11 cellular contexts compared by ENCODE assay signal in the genomic region with DNA sequence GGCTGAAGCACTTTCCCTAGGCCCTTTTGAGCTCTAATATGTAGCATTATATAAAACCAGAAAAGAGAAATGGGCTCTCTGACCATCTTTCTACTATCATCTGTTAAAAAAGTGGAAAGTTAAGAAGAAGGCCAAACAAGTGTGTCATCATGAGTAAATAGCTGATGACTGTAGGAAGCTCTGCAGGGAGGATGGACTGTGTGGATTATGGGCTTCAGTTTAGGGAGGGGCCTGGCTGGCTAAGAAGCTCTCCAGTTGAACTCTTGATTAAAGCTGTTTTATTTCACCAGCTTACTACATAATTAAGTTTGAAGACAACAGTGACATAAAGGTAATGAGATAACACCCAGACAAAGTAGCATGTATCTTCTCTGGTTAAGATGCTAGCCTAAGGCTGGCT. TPM values are rescaled to one million over a fixed set of nuclear protein-coding genes. Genes with fewer than 3 reads are reported as not detected.
DNase-seq lines count a peak whose midpoint lies in the region; ATAC-seq and TF ChIP-seq lines count a peak whose summit lies in the region.
"Had no signal": no experiment of that assay in that cellular context is flagged by ENCODE, and none has a peak within 500 bp of the region (broad histone marks: within the 10 kb centered on the region; RNA-seq: fewer than 3 reads in every experiment).

No MANE protein-coding gene starts in this region.

- H3K4me3 Mint-ChIP-seq in T-helper 17 cell (no peak overlapping the region), type B pancreatic cell (no peak overlapping the region)

- peaks cover 8 to 35% of the 10 kb centered on the region in 2 donors for H3K36me3 Mint-ChIP-seq in activated naive CD4-positive, alpha-beta T cell treated with anti-CD3 and anti-CD28 coated beads, Interleukin-2, amount 50 U/mL, for 72 hours
- H3K36me3 Mint-ChIP-seq in T-helper 17 cell (ENCODE audit: low read depth) (peaks cover 3% of the 10 kb centered on the region), type B pancreatic cell (peaks cover 51% of the 10 kb centered on the region)

- no peak for DNase-seq in activated naive CD4-positive, alpha-beta T cell treated with anti-CD3 and anti-CD28 coated beads, Interleukin-2, amount 50 U/mL, for 72 hours (ENCODE audit: low spot score in 2 of 2)
- DNase-seq in activated naive CD4-positive, alpha-beta T cell treated with Interleukin-2 at 50 U/mL for 16 hours, result no peak
- DNase-seq in T-helper 17 cell, result no peak
- peak; percentile 55 for DNase-seq in fibroblast of villous mesenchyme (ENCODE audit: low read depth)
- no peak for DNase-seq in type B pancreatic cell (ENCODE audit: extremely low spot score, unreplicated experiment)
- DNase-seq in RPMI8226, result no peak
- no peak for DNase-seq in NCI-H1436 (lab: John Stamatoyannopoulos, UW)
- DNase-seq: NCI-H2081; stimulated activated CD4-positive, alpha-beta T cell treated with anti-CD3 and anti-CD28 coated beads, Interleukin-12 subunit alpha, Interleukin-12 subunit beta, amount 100 ng/mL, for 4 hours; stimulated activated naive CD4-positive, alpha-beta T cell treated with Interleukin-2 at 50 U/mL for 16 hours had no signal

- H3K4me3 ChIP-seq in fibroblast of villous mesenchyme (ENCODE audit: low read depth, low read length), result no peak overlapping the region

- no peaks in the 10 kb centered on the region for H3K9me3 Mint-ChIP-seq in activated naive CD4-positive, alpha-beta T cell treated with anti-CD3 and anti-CD28 coated beads, Interleukin-2, amount 50 U/mL, for 72 hours
- no peaks in the 10 kb centered on the region for H3K9me3 Mint-ChIP-seq in type B pancreatic cell

- H3K27ac Mint-ChIP-seq in activated naive CD4-positive, alpha-beta T cell treated with anti-CD3 and anti-CD28 coated beads, Interleukin-2, amount 50 U/mL, for 72 hours, result peak overlapping the region; percentile 62 to 67
- H3K27ac Mint-ChIP-seq in T-helper 17 cell (peak overlapping the region; percentile 69), type B pancreatic cell (peak overlapping the region; percentile 18)

- no peak for ATAC-seq in activated naive CD4-positive, alpha-beta T cell treated with anti-CD3 and anti-CD28 coated beads, Interleukin-2, amount 50 U/mL, for 72 hours
- ATAC-seq in T-helper 17 cell (no peak), HG03039 (IDR thresholded peaks at IDR 0.05; ENCODE audit: unreplicated experiment) (no peak)

- H3K27me3 Mint-ChIP-seq in T-helper 17 cell, result no peaks in the 10 kb centered on the region
- H3K27me3 Mint-ChIP-seq in type B pancreatic cell, result no peaks in the 10 kb centered on the region

- H3K4me1 Mint-ChIP-seq in T-helper 17 cell, result peaks cover 17% of the 10 kb centered on the region
- peaks cover 29% of the 10 kb centered on the region for H3K4me1 Mint-ChIP-seq in type B pancreatic cell (ENCODE audit: unreplicated experiment)

- TF ChIP-seq CTCF in fibroblast of villous mesenchyme (IDR thresholded peaks at IDR 0.05; ENCODE audit: insufficient read depth, low read depth, low read length) (no peak), type B pancreatic cell (conservative IDR thresholded peaks at IDR 0.05) (no peak)

- H3K9me3 ChIP-seq in T-helper 17 cell (ENCODE audit: control insufficient read depth, low read length, poor library complexity, severe bottlenecking), result no peaks in the 10 kb centered on the region

RNA-seq across cellular contexts. Expression of a gene that starts 30.6 kb away (rescaled TPM):
- 10 to 100 TPM; 48.5 to 55.4 TPM for total RNA-seq in activated naive CD4-positive, alpha-beta T cell treated with anti-CD3 and anti-CD28 coated beads, Interleukin-2, amount 50 U/mL, for 72 hours
- total RNA-seq in T-helper 17 cell, result 10 to 100 TPM; 19.2 to 23.7 TPM
- total RNA-seq in fibroblast of villous mesenchyme, result 41.0 and 41.2 TPM in 2 replicates
- total RNA-seq in type B pancreatic cell (ENCODE audit: low replicate concordance), result 43.9 and 49.3 TPM in 2 replicates

RNA-seq across cellular contexts. Expression of a gene that starts 41.5 kb away (rescaled TPM):
- 10 to 100 TPM in 1 of 2 donors, 1 to 10 TPM in 1; 6.4 to 11.0 TPM for total RNA-seq in activated naive CD4-positive, alpha-beta T cell treated with anti-CD3 and anti-CD28 coated beads, Interleukin-2, amount 50 U/mL, for 72 hours
- total RNA-seq in T-helper 17 cell (1 to 10 TPM; 4.0 to 5.9 TPM), fibroblast of villous mesenchyme (5.2 and 9.3 TPM in 2 replicates), type B pancreatic cell (ENCODE audit: low replicate concordance) (9.8 and 15.8 TPM in 2 replicates)

RNA-seq across cellular contexts. Expression of a gene that starts 50.0 kb away (rescaled TPM):
- 10 to 100 TPM; 23.3 to 45.0 TPM for total RNA-seq in activated naive CD4-positive, alpha-beta T cell treated with anti-CD3 and anti-CD28 coated beads, Interleukin-2, amount 50 U/mL, for 72 hours
- total RNA-seq in T-helper 17 cell (10 to 100 TPM; 14.3 to 14.8 TPM), fibroblast of villous mesenchyme (57.0 and 92.0 TPM in 2 replicates), type B pancreatic cell (ENCODE audit: low replicate concordance) (91.5 and 123 TPM in 2 replicates)

Comparison
In these comparisons a context has a peak if more than half of its experiments do, and no peak if none do; other contexts are left out.
1. H3K27ac Mint-ChIP-seq: peak in every context shown above with its lines; median percentile 69 in T-helper 17 cell; 64 in activated naive CD4-positive, alpha-beta T cell treated with anti-CD3 and anti-CD28 coated beads, Interleukin-2, amount 50 U/mL, for 72 hours; 18 in type B pancreatic cell.